ENCODE assay signal across 1 cellular context in genomic region chr13:45316210-45316799, GRCh38.
TF ChIP-seq lines count a peak whose summit lies in the region.

No MANE protein-coding gene starts in this region.

TF ChIP-seq in HepG2, 621 proteins besides CTCF, POLR2A, EP300 and RAD21 (continued from another document):
- no peak for TF ChIP-seq ZNF432 (CRISPR knock-in tag; IDR thresholded peaks at IDR 0.05; ENCODE audit: borderline replicate concordance)
- peak; percentile 51; the same call in 1 of the 2 replicates for TF ChIP-seq KAT8 (CRISPR knock-in tag; IDR thresholded peaks at IDR 0.05)
- TF ChIP-seq ZNF652 (CRISPR knock-in tag; IDR thresholded peaks at IDR 0.05; ENCODE audit: borderline replicate concordance, low read depth), result peak; percentile 70; the same call in 1 of the 2 replicates
- TF ChIP-seq ZMYM4 (CRISPR knock-in tag; IDR thresholded peaks at IDR 0.05), result peak; percentile 54; the same call in 1 of the 2 replicates
- TF ChIP-seq MTA1 (CRISPR knock-in tag; IDR thresholded peaks at IDR 0.05; ENCODE audit: borderline replicate concordance), result peak; percentile 37; the same call in 1 of the 2 replicates
- no peak for TF ChIP-seq ZNF704 (CRISPR knock-in tag; IDR thresholded peaks at IDR 0.05; ENCODE audit: borderline replicate concordance)
- TF ChIP-seq TAF1 (CRISPR knock-in tag; IDR thresholded peaks at IDR 0.05), result peak; percentile 42; the same call in 1 of the 2 replicates
- TF ChIP-seq SAP130 (CRISPR knock-in tag; IDR thresholded peaks at IDR 0.05; ENCODE audit: low read depth), result 0 out of 2 replicates have a peak, but pooled peaks have one; percentile 20
- TF ChIP-seq, protein P1, sequence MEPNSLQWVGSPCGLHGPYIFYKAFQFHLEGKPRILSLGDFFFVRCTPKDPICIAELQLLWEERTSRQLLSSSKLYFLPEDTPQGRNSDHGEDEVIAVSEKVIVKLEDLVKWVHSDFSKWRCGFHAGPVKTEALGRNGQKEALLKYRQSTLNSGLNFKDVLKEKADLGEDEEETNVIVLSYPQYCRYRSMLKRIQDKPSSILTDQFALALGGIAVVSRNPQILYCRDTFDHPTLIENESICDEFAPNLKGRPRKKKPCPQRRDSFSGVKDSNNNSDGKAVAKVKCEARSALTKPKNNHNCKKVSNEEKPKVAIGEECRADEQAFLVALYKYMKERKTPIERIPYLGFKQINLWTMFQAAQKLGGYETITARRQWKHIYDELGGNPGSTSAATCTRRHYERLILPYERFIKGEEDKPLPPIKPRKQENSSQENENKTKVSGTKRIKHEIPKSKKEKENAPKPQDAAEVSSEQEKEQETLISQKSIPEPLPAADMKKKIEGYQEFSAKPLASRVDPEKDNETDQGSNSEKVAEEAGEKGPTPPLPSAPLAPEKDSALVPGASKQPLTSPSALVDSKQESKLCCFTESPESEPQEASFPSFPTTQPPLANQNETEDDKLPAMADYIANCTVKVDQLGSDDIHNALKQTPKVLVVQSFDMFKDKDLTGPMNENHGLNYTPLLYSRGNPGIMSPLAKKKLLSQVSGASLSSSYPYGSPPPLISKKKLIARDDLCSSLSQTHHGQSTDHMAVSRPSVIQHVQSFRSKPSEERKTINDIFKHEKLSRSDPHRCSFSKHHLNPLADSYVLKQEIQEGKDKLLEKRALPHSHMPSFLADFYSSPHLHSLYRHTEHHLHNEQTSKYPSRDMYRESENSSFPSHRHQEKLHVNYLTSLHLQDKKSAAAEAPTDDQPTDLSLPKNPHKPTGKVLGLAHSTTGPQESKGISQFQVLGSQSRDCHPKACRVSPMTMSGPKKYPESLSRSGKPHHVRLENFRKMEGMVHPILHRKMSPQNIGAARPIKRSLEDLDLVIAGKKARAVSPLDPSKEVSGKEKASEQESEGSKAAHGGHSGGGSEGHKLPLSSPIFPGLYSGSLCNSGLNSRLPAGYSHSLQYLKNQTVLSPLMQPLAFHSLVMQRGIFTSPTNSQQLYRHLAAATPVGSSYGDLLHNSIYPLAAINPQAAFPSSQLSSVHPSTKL (CRISPR knock-in tag; IDR thresholded peaks at IDR 0.05), result peak; percentile 29; the same call in 1 of the 2 replicates
- TF ChIP-seq, protein P2, sequence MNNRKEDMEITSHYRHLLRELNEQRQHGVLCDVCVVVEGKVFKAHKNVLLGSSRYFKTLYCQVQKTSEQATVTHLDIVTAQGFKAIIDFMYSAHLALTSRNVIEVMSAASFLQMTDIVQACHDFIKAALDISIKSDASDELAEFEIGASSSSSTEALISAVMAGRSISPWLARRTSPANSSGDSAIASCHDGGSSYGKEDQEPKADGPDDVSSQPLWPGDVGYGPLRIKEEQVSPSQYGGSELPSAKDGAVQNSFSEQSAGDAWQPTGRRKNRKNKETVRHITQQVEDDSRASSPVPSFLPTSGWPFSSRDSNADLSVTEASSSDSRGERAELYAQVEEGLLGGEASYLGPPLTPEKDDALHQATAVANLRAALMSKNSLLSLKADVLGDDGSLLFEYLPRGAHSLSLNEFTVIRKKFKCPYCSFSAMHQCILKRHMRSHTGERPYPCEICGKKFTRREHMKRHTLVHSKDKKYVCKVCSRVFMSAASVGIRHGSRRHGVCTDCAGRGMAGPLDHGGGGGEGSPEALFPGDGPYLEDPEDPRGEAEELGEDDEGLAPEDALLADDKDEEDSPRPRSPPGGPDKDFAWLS (CRISPR knock-in tag; IDR thresholded peaks at IDR 0.05; ENCODE audit: borderline replicate concordance), result no peak
- TF ChIP-seq BORCS8-MEF2B (CRISPR knock-in tag; IDR thresholded peaks at IDR 0.05), result no peak
- peak; percentile 55 for TF ChIP-seq SALL1 (CRISPR knock-in tag; IDR thresholded peaks at IDR 0.05)
- peak; percentile 14 for TF ChIP-seq TEAD3 (CRISPR knock-in tag; optimal IDR thresholded peaks at IDR 0.05; ENCODE audit: borderline replicate concordance)
- no peak for TF ChIP-seq RXRB (CRISPR knock-in tag; IDR thresholded peaks at IDR 0.05; ENCODE audit: borderline replicate concordance)
- 0 out of 2 replicates have a peak, but pooled peaks have one; percentile 24 for TF ChIP-seq ZNF292 (CRISPR knock-in tag; IDR thresholded peaks at IDR 0.05; ENCODE audit: borderline replicate concordance, low read depth)
- TF ChIP-seq, protein P3, sequence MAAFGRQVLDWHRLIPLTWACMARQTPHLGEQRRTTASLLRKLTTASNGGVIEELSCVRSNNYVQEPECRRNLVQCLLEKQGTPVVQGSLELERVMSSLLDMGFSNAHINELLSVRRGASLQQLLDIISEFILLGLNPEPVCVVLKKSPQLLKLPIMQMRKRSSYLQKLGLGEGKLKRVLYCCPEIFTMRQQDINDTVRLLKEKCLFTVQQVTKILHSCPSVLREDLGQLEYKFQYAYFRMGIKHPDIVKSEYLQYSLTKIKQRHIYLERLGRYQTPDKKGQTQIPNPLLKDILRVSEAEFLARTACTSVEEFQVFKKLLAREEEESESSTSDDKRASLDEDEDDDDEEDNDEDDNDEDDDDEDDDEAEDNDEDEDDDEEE (CRISPR knock-in tag; IDR thresholded peaks at IDR 0.05), result no peak
- peak; percentile 37 for TF ChIP-seq XRCC5 (optimal IDR thresholded peaks at IDR 0.05; ENCODE audit: low read length)
TF ChIP-seq in HepG2: peak in this region for 25.
